In the genomic region with DNA sequence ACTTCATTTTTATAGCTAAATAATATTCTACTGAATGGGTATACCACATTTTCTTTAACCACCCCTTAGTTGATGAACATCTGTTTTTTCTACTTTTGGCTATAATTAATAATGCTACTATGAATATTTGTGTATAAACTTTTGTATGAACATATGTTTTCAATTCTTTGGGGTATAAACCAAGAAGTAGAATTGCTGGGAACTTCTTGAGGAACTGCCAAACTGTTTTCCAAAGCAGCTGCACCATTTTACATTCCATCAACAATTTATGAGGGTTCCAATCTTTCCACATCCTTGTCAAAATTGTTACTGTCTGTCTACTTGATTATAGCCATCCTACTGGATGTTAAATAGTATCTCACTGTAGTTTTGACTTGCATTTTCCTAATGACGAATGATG, we compare ENCODE assay signal across 26 cellular contexts.
"Had no signal": no experiment of that assay in that cellular context is flagged by ENCODE, and none has a peak within 500 bp of the region (broad histone marks: within the 10 kb centered on the region; RNA-seq: fewer than 3 reads in every experiment).

No MANE protein-coding gene starts in this region.

- H2AFZ ChIP-seq: hepatocyte had no signal

- H3K9me3 ChIP-seq: colonic mucosa, esophagus squamous epithelium, gastroesophageal sphincter, left lung, lower lobe of right lung had no signal

- H3K4me1 ChIP-seq: colonic mucosa, esophagus squamous epithelium, foreskin keratinocyte, gastroesophageal sphincter, heart left ventricle, left lung, lower lobe of right lung had no signal

- H3K4me2 ChIP-seq: hepatocyte had no signal

- H3K27ac ChIP-seq: colonic mucosa, epithelial cell of prostate, esophagus squamous epithelium, foreskin keratinocyte, gastroesophageal sphincter, heart left ventricle, hepatocyte, left lung, lower lobe of right lung had no signal

- H3K27me3 ChIP-seq: colonic mucosa, esophagus squamous epithelium, foreskin keratinocyte, gastroesophageal sphincter, heart left ventricle, hepatocyte, left lung had no signal

- H3K36me3 ChIP-seq: colonic mucosa, esophagus squamous epithelium, gastroesophageal sphincter, heart left ventricle, left lung, lower lobe of right lung had no signal

- ATAC-seq: effector memory CD8-positive, alpha-beta T cell; esophagus mucosa; foreskin keratinocyte; gastroesophageal sphincter; heart left ventricle; left cardiac atrium; left lung; left ventricle myocardium superior; lower lobe of right lung; naive thymus-derived CD4-positive, alpha-beta T cell; natural killer cell had no signal

- FAIRE-seq: endometrium, frontal cortex, keratinocyte had no signal

- H3K4me3 ChIP-seq: colonic mucosa, esophagus squamous epithelium, gastroesophageal sphincter, heart left ventricle, hepatocyte, left lung, lower lobe of right lung had no signal

- DNase-seq: colonic mucosa; cortex of kidney; effector CD8-positive, alpha-beta T cell; effector memory CD8-positive, alpha-beta T cell; endodermal cell; erythroblast; esophagus squamous epithelium; foreskin keratinocyte; heart left ventricle; hypothalamus; immature natural killer cell; left cardiac atrium; left lung; left ventricle myocardium superior; lower lobe of right lung; mesendoderm; midbrain; naive thymus-derived CD4-positive, alpha-beta T cell; natural killer cell had no signal
